In the genomic region with DNA sequence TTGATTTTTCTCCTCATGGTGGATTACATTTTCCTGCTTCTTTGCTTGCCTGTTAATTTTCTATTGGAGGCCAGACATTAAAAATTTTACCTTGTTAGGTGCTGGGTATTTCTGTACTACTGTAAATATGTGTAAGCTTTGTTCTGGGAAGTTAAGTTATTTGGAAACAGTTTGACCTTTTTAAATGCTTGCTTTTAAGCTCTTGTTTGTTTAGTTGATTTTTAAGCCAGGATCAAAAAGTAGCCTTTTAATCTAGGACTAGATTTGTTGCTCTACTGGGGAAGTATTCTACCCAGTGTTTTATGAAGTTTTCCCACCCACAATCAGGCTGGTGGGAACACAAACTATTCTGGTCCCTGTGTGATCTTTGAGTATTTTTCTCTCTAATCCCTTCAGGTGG, we compare ENCODE assay signal across 21 cellular contexts.
"Had no signal": no experiment of that assay in that cellular context is flagged by ENCODE, and none has a peak within 500 bp of the region (broad histone marks: within the 10 kb centered on the region; RNA-seq: fewer than 3 reads in every experiment).

No MANE protein-coding gene starts in this region.

- ATAC-seq: K562 had no signal

- FAIRE-seq: K562, RCC 7860 had no signal

- H3K9me3 ChIP-seq: SK-N-SH had no signal

- H3K9ac ChIP-seq: KMS-11, SK-N-SH had no signal

- H3K4me3 ChIP-seq: K562 had no signal

- DNase-seq: Kasumi-1, MM.1S, NCI-H1092 treated with DMSO at 0.1 percent for 48 hours, NCI-H1436, NCI-H187, NCI-H2029, NCI-H2081 treated with DMSO at 0.1 percent for 48 hours, NCI-H2171, NCI-H226, NCI-H446, NCI-H510A, NCI-H524 treated with DMSO at 0.1 percent for 48 hours, NCI-H69, NCI-H774, RPMI8226, SHP77, SK-N-SH, SW 1271 had no signal

- H3K27ac ChIP-seq: KMS-11 had no signal
